7 cellular contexts compared by ENCODE assay signal in genomic region chr9:96931665-96932064, GRCh38. TPM values are rescaled to one million over a fixed set of nuclear protein-coding genes. Genes with fewer than 3 reads are reported as not detected.
"Had no signal": no experiment of that assay in that cellular context is flagged by ENCODE, and none has a peak within 500 bp of the region (broad histone marks: within the 10 kb centered on the region; RNA-seq: fewer than 3 reads in every experiment).

No MANE protein-coding gene starts in this region.

RNA-seq across cellular contexts. Expression of gene NUTM2G, which starts 3.0 kb away (rescaled TPM):
- total RNA-seq: activated CD8-positive, alpha-beta T cell treated with anti-CD3 and anti-CD28 coated beads, Interleukin-2, amount 10 ng/mL, durations not matched to agents 7 days and 5 days; activated naive CD8-positive, alpha-beta T cell treated with anti-CD3 and anti-CD28 coated beads, Interleukin-2, amount 10 ng/mL, durations not matched to agents 7 days and 5 days; adrenal gland; cardiac septum; Right ventricle myocardium superior; SJSA1; T-helper 1 cell treated with Interleukin-12 subunit alpha and Interleukin-12 subunit beta and Interleukin-4 antibody, amounts not matched to agents 30 ng/mL and 1 ng/mL, for 36 hours had no signal
- polyA plus RNA-seq: adrenal gland had no signal
